Comparison of ENCODE assay signal across 2 cellular contexts in the genomic region with DNA sequence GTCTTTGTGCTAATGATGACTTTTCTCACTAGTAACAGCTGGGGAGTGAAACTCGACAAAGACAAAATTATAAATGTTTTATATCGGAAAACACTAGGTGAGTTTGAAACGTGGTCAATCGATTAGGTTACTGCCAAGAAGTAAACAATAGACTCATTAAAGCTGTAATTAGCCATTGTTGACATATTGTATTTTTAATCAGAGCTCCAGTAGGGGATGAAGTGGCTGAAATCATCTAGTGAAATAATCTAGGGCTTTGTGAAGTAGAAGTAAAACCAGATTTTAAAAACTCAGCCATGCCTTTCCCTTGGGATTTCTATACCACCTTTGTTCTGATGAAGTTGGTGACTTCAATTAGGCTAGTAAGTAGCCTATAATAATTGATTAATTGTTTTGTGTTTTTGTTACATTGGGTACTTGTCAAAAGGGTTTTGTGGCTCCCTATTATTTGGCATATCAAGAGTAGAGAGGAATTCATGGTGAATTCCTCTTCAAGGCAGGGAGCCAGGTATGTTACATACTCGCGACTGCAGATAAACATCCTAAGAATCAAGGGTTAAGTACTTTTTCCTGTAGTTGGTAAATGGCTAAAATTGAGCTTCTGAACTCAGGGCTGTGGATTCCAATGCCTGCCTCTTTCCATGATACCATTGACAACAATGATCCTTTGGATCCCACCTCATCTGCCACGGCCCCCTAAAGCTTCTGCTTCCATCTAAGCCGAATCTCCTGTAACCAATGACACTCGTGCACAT.
TF ChIP-seq lines count a peak whose summit lies in the region.

No MANE protein-coding gene starts in this region.

TF ChIP-seq in GM23338, 12 proteins besides CTCF, POLR2A, EP300 and RAD21 (continued from another document):
- TF ChIP-seq, protein P1, sequence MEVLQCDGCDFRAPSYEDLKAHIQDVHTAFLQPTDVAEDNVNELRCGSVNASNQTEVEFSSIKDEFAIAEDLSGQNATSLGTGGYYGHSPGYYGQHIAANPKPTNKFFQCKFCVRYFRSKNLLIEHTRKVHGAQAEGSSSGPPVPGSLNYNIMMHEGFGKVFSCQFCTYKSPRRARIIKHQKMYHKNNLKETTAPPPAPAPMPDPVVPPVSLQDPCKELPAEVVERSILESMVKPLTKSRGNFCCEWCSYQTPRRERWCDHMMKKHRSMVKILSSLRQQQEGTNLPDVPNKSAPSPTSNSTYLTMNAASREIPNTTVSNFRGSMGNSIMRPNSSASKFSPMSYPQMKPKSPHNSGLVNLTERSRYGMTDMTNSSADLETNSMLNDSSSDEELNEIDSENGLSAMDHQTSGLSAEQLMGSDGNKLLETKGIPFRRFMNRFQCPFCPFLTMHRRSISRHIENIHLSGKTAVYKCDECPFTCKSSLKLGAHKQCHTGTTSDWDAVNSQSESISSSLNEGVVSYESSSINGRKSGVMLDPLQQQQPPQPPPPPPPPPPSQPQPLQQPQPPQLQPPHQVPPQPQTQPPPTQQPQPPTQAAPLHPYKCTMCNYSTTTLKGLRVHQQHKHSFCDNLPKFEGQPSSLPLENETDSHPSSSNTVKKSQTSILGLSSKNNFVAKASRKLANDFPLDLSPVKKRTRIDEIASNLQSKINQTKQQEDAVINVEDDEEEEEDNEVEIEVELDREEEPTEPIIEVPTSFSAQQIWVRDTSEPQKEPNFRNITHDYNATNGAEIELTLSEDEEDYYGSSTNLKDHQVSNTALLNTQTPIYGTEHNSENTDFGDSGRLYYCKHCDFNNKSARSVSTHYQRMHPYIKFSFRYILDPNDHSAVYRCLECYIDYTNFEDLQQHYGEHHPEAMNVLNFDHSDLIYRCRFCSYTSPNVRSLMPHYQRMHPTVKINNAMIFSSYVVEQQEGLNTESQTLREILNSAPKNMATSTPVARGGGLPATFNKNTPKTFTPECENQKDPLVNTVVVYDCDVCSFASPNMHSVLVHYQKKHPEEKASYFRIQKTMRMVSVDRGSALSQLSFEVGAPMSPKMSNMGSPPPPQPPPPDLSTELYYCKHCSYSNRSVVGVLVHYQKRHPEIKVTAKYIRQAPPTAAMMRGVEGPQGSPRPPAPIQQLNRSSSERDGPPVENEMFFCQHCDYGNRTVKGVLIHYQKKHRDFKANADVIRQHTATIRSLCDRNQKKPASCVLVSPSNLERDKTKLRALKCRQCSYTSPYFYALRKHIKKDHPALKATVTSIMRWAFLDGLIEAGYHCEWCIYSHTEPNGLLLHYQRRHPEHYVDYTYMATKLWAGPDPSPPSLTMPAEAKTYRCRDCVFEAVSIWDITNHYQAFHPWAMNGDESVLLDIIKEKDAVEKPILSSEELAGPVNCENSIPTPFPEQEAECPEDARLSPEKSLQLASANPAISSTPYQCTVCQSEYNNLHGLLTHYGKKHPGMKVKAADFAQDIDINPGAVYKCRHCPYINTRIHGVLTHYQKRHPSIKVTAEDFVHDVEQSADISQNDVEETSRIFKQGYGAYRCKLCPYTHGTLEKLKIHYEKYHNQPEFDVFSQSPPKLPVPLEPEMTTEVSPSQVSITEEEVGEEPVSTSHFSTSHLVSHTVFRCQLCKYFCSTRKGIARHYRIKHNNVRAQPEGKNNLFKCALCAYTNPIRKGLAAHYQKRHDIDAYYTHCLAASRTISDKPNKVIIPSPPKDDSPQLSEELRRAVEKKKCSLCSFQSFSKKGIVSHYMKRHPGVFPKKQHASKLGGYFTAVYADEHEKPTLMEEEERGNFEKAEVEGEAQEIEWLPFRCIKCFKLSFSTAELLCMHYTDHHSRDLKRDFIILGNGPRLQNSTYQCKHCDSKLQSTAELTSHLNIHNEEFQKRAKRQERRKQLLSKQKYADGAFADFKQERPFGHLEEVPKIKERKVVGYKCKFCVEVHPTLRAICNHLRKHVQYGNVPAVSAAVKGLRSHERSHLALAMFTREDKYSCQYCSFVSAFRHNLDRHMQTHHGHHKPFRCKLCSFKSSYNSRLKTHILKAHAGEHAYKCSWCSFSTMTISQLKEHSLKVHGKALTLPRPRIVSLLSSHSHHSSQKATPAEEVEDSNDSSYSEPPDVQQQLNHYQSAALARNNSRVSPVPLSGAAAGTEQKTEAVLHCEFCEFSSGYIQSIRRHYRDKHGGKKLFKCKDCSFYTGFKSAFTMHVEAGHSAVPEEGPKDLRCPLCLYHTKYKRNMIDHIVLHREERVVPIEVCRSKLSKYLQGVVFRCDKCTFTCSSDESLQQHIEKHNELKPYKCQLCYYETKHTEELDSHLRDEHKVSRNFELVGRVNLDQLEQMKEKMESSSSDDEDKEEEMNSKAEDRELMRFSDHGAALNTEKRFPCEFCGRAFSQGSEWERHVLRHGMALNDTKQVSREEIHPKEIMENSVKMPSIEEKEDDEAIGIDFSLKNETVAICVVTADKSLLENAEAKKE (CRISPR knock-in tag; IDR thresholded peaks at IDR 0.05) = no peak
- no peak for TF ChIP-seq STAT1 (IDR thresholded peaks at IDR 0.05; ENCODE audit: unreplicated experiment)
- no peak for TF ChIP-seq POLR2AphosphoS5 (IDR thresholded peaks at IDR 0.05; ENCODE audit: low read depth)
- TF ChIP-seq ZNF331 (CRISPR knock-in tag; IDR thresholded peaks at IDR 0.05; ENCODE audit: low read depth) = no peak
- TF ChIP-seq NANOG (IDR thresholded peaks at IDR 0.05; ENCODE audit: borderline replicate concordance) = no peak
- no peak for TF ChIP-seq REST (IDR thresholded peaks at IDR 0.05; ENCODE audit: unreplicated experiment)
- no peak for TF ChIP-seq ZNF114 (CRISPR knock-in tag; IDR thresholded peaks at IDR 0.05)

TF ChIP-seq in WTC11, 78 proteins besides CTCF, POLR2A, EP300 and RAD21 (continued from another document):
- TF ChIP-seq NFE2L1 (CRISPR knock-in tag; IDR thresholded peaks at IDR 0.05) (no peak), TEAD1 (CRISPR knock-in tag; IDR thresholded peaks at IDR 0.05) (no peak)
TF ChIP-seq in WTC11: peak in this region for 0.
